19 cellular contexts compared by ENCODE assay signal in genomic region chr2:112714836-112715631, GRCh38. TPM values are rescaled to one million over a fixed set of nuclear protein-coding genes. Genes with fewer than 3 reads are reported as not detected.
DNase-seq lines count a peak whose midpoint lies in the region; ATAC-seq, FAIRE-seq and TF ChIP-seq lines count a peak whose summit lies in the region.
"Had no signal": no experiment of that assay in that cellular context is flagged by ENCODE, and none has a peak within 500 bp of the region (broad histone marks: within the 10 kb centered on the region; RNA-seq: fewer than 3 reads in every experiment).

No MANE protein-coding gene starts in this region.

- BruUV-seq in PC-3 (replicated peaks; lab: Mats Ljungman, UMichigan), result no TSS peak

- peak; percentile 26 for DNase-seq in GM03348 (ENCODE audit: low spot score)
- peak; percentile 85 for DNase-seq in PC-3
- DNase-seq in choroid plexus epithelial cell (ENCODE audit: low read depth), result peak; percentile 34
- DNase-seq in mesenteric fat pad (ENCODE audit: low spot score), result peak; percentile 53
- DNase-seq in T-helper 1 cell, result no peak
- no peak for DNase-seq in small intestine
- DNase-seq: activated CD4-positive, CD25-positive, alpha-beta regulatory T cell; DMS79; MM.1S; NCI-H2029 treated with DMSO at 0.1 percent for 48 hours; NCI-H526; stimulated activated CD4-positive, alpha-beta T cell treated with anti-CD3 and anti-CD28 coated beads, Interleukin-12 subunit alpha, Interleukin-12 subunit beta, amount 100 ng/mL, for 4 hours; stomach had no signal

- no peak overlapping the region for H2AFZ ChIP-seq in PC-3 (ENCODE audit: low read length)
- H2AFZ ChIP-seq: parathyroid adenoma had no signal

- H3K36me3 ChIP-seq in PC-3 (ENCODE audit: low read depth, low read length) (no peaks in the 10 kb centered on the region), small intestine (ENCODE audit: control insufficient read depth in 2 of 2, insufficient read depth in 2 of 2, low read length in 2 of 2) (no peaks in the 10 kb centered on the region)
- H3K36me3 ChIP-seq: Peyer's patch, stomach had no signal

- no peak for TF ChIP-seq CTCF in PC-3 (conservative IDR thresholded peaks at IDR 0.05; ENCODE audit: low read depth, low read length)
- TF ChIP-seq CTCF in choroid plexus epithelial cell (conservative IDR thresholded peaks at IDR 0.05; ENCODE audit: low read depth, low read length), result no peak

- H3K27me3 ChIP-seq in PC-3 (ENCODE audit: low read length) (no peaks in the 10 kb centered on the region), small intestine (ENCODE audit: control insufficient read depth in 2 of 2, insufficient read depth in 2 of 2, low read length in 2 of 2) (no peaks in the 10 kb centered on the region)
- H3K27me3 ChIP-seq: Peyer's patch had no signal

- no peaks in the 10 kb centered on the region for H3F3A ChIP-seq in PC-3 (ENCODE audit: low read length, unreplicated experiment)

- CTCF ChIA-PET in PC-3 (lab: Charles Lee), result no interaction called here

- H4K20me1 ChIP-seq in PC-3 (ENCODE audit: low read length), result no peaks in the 10 kb centered on the region

- H3K9me3 ChIP-seq in PC-3 (ENCODE audit: low read length) (no peaks in the 10 kb centered on the region), small intestine (ENCODE audit: control insufficient read depth, low read depth) (no peaks in the 10 kb centered on the region)
- H3K9me3 ChIP-seq: Peyer's patch, stomach had no signal

- peak; percentile 97 for ATAC-seq in PC-3
- no peak for ATAC-seq in GM19397 (IDR thresholded peaks at IDR 0.05; ENCODE audit: unreplicated experiment)
- ATAC-seq in GM18858 (IDR thresholded peaks at IDR 0.05; ENCODE audit: unreplicated experiment), result no peak

- H3K4me3 ChIP-seq in PC-3 (ENCODE audit: low read length) (no peak overlapping the region), choroid plexus epithelial cell (ENCODE audit: low read depth, low read length) (no peak overlapping the region), small intestine (ENCODE audit: low read depth in 1 of 2, low read length in 2 of 2) (no peak overlapping the region)
- H3K4me3 ChIP-seq: Peyer's patch, stomach had no signal

- POLR2A ChIA-PET in PC-3 (lab: Charles Lee; ENCODE audit: unreplicated experiment), result no interaction called here

- FAIRE-seq in small intestine (lab: Jason Lieb, UNC), result no peak

- H3K27ac ChIP-seq in PC-3 (ENCODE audit: low read length) (no peak overlapping the region), small intestine (ENCODE audit: low read depth in 1 of 2, low read length in 1 of 2) (no peak overlapping the region)
- H3K27ac ChIP-seq: parathyroid adenoma, Peyer's patch, stomach had no signal

- no peak overlapping the region for H3K9ac ChIP-seq in PC-3 (ENCODE audit: low read length)
- H3K9ac ChIP-seq: parathyroid adenoma had no signal

- intact Hi-C loops in PC-3 (cut with micrococcal nuclease), result no loop called here

- 79 to 92% (median 84%) methylated on average over 7 of the region's 7 CpGs for WGBS in small intestine, 3 donors

- peaks cover 15% of the 10 kb centered on the region for H3K4me1 ChIP-seq in PC-3 (ENCODE audit: insufficient read depth, low read length)
- no peaks in the 10 kb centered on the region for H3K4me1 ChIP-seq in small intestine (ENCODE audit: control insufficient read depth in 2 of 2, insufficient read depth in 1 of 2, low read depth in 1 of 2, low read length in 1 of 2)
- H3K4me1 ChIP-seq: parathyroid adenoma, Peyer's patch, stomach had no signal

- H3K4me2 ChIP-seq in PC-3 (ENCODE audit: low read length), result no peak overlapping the region

- H3K79me2 ChIP-seq in PC-3 (ENCODE audit: low read length), result no peaks in the 10 kb centered on the region
- H3K79me2 ChIP-seq: parathyroid adenoma had no signal

- H3K9me2 ChIP-seq in PC-3 (replicated peaks; ENCODE audit: low read length), result no peaks in the 10 kb centered on the region

RNA-seq across cellular contexts. Expression of gene NT5DC4, which starts 5.8 kb away (rescaled TPM):
- total RNA-seq in PC-3 (2014; rRNA removed) (0.04 TPM in 1 of 2 replicates, not detected in the other), mesenteric fat pad (not detected)
- polyA plus RNA-seq in small intestine, result under 1 TPM in 1 of 3 donors, not detected in 2; 0.04 TPM
- total RNA-seq: kidney epithelial cell, stomach had no signal
- polyA plus RNA-seq: BJ, stomach had no signal

RNA-seq across cellular contexts. Expression of gene CKAP2L, which starts 49.4 kb away (rescaled TPM):
- total RNA-seq in PC-3 (2014; rRNA removed) (16.0 and 20.7 TPM in 2 replicates), mesenteric fat pad (not detected)
- 1 to 10 TPM in 1 of 3 donors, not detected in 2; 3.6 TPM for polyA plus RNA-seq in small intestine

Comparison
In these comparisons a context has a peak if more than half of its experiments do, and no peak if none do; other contexts are left out.
1. DNase-seq: peak in GM03348 (single experiment), PC-3 (single experiment), choroid plexus epithelial cell (single experiment) and mesenteric fat pad (single experiment); none in T-helper 1 cell (0 of 5) and small intestine (single experiment).
2. RNA of gene CKAP2L, which starts 49.4 kb away (total RNA-seq): 16.0 to 20.7 TPM in PC-3; not detected in mesenteric fat pad (single experiment); every median in the first group is over 10 times any median in the second.